In the genomic region with DNA sequence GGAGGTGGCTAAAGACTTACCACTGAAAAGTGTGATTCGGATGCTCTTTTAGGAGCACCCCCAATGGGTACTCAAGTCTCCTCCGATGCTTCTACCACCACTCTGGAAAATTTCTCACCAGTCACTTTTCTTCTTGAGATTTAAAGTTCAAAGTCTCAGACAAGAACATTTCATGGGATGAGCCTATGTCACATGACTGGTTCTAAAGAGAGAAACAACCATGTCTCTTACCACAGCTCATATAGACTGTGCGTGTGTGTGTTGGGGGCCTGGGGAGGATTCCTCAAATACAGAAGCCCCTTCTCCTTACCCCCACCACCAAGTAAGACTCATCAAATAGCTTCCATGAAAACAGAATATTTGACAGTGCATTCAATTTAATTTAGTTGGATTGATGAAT, we compare ENCODE assay signal across 11 cellular contexts.
"Had no signal": no experiment of that assay in that cellular context is flagged by ENCODE, and none has a peak within 500 bp of the region (broad histone marks: within the 10 kb centered on the region; RNA-seq: fewer than 3 reads in every experiment).

No MANE protein-coding gene starts in this region.

- H3K9ac ChIP-seq: GM23248 had no signal

- H3K27ac Mint-ChIP-seq: GM23338, H9, HFFc6 had no signal

- FAIRE-seq: H1, H54 had no signal

- H3K9me3 Mint-ChIP-seq: GM23338, H9 had no signal

- ATAC-seq: GM23338, HCT116 had no signal

- H3K4me3 ChIP-seq: GM23248, GM23338, HAP-1 had no signal

- H2AFZ ChIP-seq: GM23248, GM23338 had no signal

- H3K27ac ChIP-seq: GM23248 had no signal

- H3K4me2 ChIP-seq: GM23338 had no signal

- DNase-seq: GM23248, GOT3, H7, H9, HCEC 1CT, HFFc6 had no signal

- H3K9me3 ChIP-seq: HAP-1 had no signal

- H3K36me3 ChIP-seq: HAP-1 had no signal

- H3K4me3 Mint-ChIP-seq: GM23338, H9, HFFc6 had no signal
